Comparison of ENCODE assay signal across 1 cellular context in the genomic region with DNA sequence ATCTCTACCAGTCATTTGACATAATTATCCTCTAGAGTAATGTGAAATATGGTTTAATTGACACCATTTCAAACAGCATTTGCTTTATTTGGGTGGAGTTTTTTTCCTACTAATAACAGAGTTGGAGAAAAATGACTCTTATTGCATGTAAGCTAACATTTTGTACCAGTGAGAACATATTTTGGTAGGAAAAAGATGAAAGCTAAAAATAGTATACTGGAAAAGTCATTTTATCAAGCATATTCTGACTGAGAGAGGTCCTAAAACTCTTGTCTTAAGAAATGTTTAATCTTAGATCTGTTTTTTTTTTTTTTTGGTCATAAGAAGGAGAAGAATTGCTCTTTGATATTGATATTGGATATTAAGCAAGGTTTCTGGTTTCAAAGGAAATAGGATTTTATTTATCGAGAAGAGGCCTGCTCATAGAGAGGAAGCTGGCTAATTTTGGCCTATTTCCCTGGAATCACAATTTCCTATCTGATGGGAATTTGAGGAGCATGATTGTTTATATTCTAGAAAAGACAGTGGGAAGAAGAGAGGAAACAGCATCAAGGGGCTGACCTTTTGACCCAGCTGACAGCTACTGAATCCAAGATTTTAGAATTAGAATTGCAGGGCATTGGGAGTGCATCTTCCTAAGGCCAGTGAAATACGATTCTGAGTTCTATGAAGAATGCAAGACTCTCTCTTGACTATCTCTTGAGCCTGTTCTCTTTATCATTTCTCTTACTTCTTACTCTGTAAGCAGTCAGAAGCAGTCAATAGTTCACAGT.
TF ChIP-seq lines count a peak whose summit lies in the region.

No MANE protein-coding gene starts in this region.

TF ChIP-seq in IMR-90, 13 proteins besides CTCF, POLR2A, EP300 and RAD21 (continued from another document):
- TF ChIP-seq, protein P1, sequence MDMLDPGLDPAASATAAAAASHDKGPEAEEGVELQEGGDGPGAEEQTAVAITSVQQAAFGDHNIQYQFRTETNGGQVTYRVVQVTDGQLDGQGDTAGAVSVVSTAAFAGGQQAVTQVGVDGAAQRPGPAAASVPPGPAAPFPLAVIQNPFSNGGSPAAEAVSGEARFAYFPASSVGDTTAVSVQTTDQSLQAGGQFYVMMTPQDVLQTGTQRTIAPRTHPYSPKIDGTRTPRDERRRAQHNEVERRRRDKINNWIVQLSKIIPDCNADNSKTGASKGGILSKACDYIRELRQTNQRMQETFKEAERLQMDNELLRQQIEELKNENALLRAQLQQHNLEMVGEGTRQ (IDR thresholded peaks at IDR 0.05; ENCODE audit: low read depth, low read length): no peak
- TF ChIP-seq, protein P2, sequence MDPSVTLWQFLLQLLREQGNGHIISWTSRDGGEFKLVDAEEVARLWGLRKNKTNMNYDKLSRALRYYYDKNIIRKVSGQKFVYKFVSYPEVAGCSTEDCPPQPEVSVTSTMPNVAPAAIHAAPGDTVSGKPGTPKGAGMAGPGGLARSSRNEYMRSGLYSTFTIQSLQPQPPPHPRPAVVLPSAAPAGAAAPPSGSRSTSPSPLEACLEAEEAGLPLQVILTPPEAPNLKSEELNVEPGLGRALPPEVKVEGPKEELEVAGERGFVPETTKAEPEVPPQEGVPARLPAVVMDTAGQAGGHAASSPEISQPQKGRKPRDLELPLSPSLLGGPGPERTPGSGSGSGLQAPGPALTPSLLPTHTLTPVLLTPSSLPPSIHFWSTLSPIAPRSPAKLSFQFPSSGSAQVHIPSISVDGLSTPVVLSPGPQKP (IDR thresholded peaks at IDR 0.05; ENCODE audit: borderline replicate concordance, low read depth, low read length): no peak
- TF ChIP-seq CHD1 (IDR thresholded peaks at IDR 0.05; ENCODE audit: low read depth, low read length) (no peak), FOS (IDR thresholded peaks at IDR 0.05; ENCODE audit: low read depth, low read length) (no peak), MXI1 (IDR thresholded peaks at IDR 0.05; ENCODE audit: borderline replicate concordance, low read depth, low read length) (no peak), SMC3 (IDR thresholded peaks at IDR 0.05; ENCODE audit: low read depth, low read length) (no peak), CEBPB (IDR thresholded peaks at IDR 0.05; ENCODE audit: low read depth, low read length) (no peak), NFE2L2 (IDR thresholded peaks at IDR 0.05; ENCODE audit: low read depth, low read length) (no peak), RCOR1 (IDR thresholded peaks at IDR 0.05; ENCODE audit: insufficient replicate concordance, low read length) (no peak), BHLHE40 (IDR thresholded peaks at IDR 0.05; ENCODE audit: low read depth, low read length) (no peak)
